Comparison of ENCODE assay signal across 1 cellular context in the genomic region with DNA sequence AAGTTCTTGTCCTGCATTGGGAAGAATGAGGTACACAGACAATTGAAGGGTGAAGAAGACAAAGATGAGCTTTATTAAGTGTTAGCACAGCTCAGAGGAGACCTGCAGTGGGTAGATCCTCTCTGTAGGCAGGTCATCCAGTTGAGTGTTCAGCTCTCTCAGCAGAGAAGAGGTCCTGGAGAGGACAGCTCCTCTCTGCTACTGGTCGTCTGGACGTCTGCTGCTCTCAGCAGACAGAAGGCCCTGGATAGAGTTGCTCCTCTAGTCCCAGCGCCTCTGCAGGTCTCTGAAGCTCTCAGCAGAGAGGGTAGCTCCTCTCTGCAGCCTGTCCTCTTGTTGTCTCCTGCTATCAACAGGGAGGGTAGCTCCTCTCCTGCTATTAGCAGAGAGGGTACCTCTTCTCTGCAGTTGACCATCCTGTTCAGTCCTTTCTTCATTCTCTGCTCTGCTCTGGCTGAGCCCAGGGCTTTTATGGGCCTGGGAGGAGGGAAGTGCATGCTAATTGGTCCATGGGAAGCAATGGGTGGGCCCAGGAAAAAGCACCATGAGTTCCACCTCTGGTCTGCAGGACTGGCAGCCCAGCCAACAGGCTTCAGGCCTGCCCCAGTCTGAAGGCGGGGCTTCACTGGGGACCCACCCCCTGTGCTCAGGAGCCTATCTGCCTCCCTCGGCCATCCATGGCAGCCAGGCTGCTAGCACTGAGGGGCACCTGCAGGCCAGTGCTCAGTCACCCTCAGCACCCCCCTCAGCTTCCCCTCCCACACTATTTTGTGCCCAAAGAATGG.
TF ChIP-seq lines count a peak whose summit lies in the region.

No MANE protein-coding gene starts in this region.

TF ChIP-seq in HCT116, 20 proteins besides CTCF, POLR2A, EP300 and RAD21 (continued from another document):
- TF ChIP-seq, protein P1, sequence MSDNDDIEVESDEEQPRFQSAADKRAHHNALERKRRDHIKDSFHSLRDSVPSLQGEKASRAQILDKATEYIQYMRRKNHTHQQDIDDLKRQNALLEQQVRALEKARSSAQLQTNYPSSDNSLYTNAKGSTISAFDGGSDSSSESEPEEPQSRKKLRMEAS (IDR thresholded peaks at IDR 0.05), result no peak
- TF ChIP-seq JUND (IDR thresholded peaks at IDR 0.05) (no peak), SRF (IDR thresholded peaks at IDR 0.05; ENCODE audit: low read depth) (no peak), CEBPB (IDR thresholded peaks at IDR 0.05; ENCODE audit: low read depth) (no peak), SP1 (IDR thresholded peaks at IDR 0.05; ENCODE audit: low read depth) (no peak), ELF1 (IDR thresholded peaks at IDR 0.05; ENCODE audit: borderline replicate concordance, low read depth) (no peak), YY1 (IDR thresholded peaks at IDR 0.05; ENCODE audit: extremely low read depth, insufficient replicate concordance, low read depth, low read length) (no peak), TCF7L2 (IDR thresholded peaks at IDR 0.05; ENCODE audit: borderline replicate concordance, extremely low read depth, insufficient read depth, insufficient read length) (no peak), ZFX (IDR thresholded peaks at IDR 0.05) (no peak), SIN3A (IDR thresholded peaks at IDR 0.05; ENCODE audit: low read depth) (no peak), CBX3 (IDR thresholded peaks at IDR 0.05; ENCODE audit: low read depth) (no peak), EZH2 (IDR thresholded peaks at IDR 0.05) (no peak), POLR2AphosphoS5 (IDR thresholded peaks at IDR 0.05; ENCODE audit: low read depth, low read length) (no peak), EZH2phosphoT487 (IDR thresholded peaks at IDR 0.05; ENCODE audit: borderline replicate concordance) (no peak), ZNF274 (IDR thresholded peaks at IDR 0.05; ENCODE audit: low read depth, low read length) (no peak)
- TF ChIP-seq, protein P2, sequence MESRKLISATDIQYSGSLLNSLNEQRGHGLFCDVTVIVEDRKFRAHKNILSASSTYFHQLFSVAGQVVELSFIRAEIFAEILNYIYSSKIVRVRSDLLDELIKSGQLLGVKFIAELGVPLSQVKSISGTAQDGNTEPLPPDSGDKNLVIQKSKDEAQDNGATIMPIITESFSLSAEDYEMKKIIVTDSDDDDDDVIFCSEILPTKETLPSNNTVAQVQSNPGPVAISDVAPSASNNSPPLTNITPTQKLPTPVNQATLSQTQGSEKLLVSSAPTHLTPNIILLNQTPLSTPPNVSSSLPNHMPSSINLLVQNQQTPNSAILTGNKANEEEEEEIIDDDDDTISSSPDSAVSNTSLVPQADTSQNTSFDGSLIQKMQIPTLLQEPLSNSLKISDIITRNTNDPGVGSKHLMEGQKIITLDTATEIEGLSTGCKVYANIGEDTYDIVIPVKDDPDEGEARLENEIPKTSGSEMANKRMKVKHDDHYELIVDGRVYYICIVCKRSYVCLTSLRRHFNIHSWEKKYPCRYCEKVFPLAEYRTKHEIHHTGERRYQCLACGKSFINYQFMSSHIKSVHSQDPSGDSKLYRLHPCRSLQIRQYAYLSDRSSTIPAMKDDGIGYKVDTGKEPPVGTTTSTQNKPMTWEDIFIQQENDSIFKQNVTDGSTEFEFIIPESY (IDR thresholded peaks at IDR 0.05; ENCODE audit: extremely low read depth, insufficient replicate concordance, low read length), result no peak
- TF ChIP-seq, protein P3, sequence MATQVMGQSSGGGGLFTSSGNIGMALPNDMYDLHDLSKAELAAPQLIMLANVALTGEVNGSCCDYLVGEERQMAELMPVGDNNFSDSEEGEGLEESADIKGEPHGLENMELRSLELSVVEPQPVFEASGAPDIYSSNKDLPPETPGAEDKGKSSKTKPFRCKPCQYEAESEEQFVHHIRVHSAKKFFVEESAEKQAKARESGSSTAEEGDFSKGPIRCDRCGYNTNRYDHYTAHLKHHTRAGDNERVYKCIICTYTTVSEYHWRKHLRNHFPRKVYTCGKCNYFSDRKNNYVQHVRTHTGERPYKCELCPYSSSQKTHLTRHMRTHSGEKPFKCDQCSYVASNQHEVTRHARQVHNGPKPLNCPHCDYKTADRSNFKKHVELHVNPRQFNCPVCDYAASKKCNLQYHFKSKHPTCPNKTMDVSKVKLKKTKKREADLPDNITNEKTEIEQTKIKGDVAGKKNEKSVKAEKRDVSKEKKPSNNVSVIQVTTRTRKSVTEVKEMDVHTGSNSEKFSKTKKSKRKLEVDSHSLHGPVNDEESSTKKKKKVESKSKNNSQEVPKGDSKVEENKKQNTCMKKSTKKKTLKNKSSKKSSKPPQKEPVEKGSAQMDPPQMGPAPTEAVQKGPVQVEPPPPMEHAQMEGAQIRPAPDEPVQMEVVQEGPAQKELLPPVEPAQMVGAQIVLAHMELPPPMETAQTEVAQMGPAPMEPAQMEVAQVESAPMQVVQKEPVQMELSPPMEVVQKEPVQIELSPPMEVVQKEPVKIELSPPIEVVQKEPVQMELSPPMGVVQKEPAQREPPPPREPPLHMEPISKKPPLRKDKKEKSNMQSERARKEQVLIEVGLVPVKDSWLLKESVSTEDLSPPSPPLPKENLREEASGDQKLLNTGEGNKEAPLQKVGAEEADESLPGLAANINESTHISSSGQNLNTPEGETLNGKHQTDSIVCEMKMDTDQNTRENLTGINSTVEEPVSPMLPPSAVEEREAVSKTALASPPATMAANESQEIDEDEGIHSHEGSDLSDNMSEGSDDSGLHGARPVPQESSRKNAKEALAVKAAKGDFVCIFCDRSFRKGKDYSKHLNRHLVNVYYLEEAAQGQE (IDR thresholded peaks at IDR 0.05; ENCODE audit: low read depth), result no peak
